Comparison of ENCODE assay signal across 8 cellular contexts in the genomic region with DNA sequence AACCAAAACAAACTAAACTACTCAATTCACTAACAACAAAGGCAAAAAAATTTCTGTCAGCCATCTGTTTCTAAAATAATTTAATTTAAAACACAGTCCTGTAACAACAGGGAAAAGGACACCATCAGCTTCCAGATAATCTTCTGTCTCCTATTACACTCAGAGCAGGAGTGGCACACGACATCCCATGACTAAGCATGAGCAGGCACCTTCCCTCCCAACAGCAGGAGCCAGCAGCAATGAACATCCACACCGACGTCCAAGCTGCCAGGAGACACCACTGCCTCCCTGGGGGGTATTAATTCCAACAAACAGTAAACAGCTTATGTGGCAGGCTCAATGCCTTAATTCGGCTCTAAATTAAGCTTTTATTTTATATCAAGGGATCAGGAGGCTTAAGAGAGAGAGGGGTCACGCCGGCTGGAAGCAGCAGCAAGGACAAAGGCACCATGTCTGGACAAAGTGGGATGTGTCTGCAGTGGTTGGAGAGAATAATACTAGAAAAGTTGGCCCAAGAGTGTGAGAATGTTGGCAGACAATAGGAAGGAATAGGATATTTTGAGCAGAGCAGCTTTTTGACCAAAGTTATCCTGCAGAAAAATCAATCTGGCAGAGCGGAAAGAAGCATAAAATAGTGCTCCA. TPM values are rescaled to one million over a fixed set of nuclear protein-coding genes. Genes with fewer than 3 reads are reported as not detected.
DNase-seq lines count a peak whose midpoint lies in the region; ATAC-seq lines count a peak whose summit lies in the region.

No MANE protein-coding gene starts in this region.

- no peak overlapping the region for H3K4me3 Mint-ChIP-seq in stimulated activated effector memory CD8-positive, alpha-beta T cell treated with anti-CD3 and anti-CD28 coated beads, Interleukin-12 subunit alpha, Interleukin-12 subunit beta, amount 100 ng/mL, for 72 hours
- H3K4me3 Mint-ChIP-seq in activated naive CD4-positive, alpha-beta T cell treated with anti-CD3 and anti-CD28 coated beads, Interleukin-2, amount 10 ng/mL, durations not matched to agents 7 days and 5 days, result no peak overlapping the region

- DNase-seq in AG08395 (ENCODE audit: low spot score) (peak; percentile 94), MG63 (peak; percentile 86), amniotic epithelial cell (ENCODE audit: low read depth) (peak; percentile 83), iPS-NIHi7 (ENCODE audit: extremely low spot score) (peak; percentile 54)
- no peak for DNase-seq in stimulated activated effector memory CD8-positive, alpha-beta T cell treated with anti-CD3 and anti-CD28 coated beads, Interleukin-12 subunit alpha, Interleukin-12 subunit beta, amount 100 ng/mL, for 72 hours (ENCODE audit: low spot score in 2 of 2)
- no peak for DNase-seq in activated naive CD4-positive, alpha-beta T cell treated with anti-CD3 and anti-CD28 coated beads, Interleukin-2, amount 10 ng/mL, durations not matched to agents 7 days and 5 days
- no peak for DNase-seq in activated naive CD4-positive, alpha-beta T cell treated with Interleukin-2 at 50 U/mL for 16 hours

- H3K27me3 Mint-ChIP-seq in activated naive CD4-positive, alpha-beta T cell treated with anti-CD3 and anti-CD28 coated beads, Interleukin-2, amount 10 ng/mL, durations not matched to agents 7 days and 5 days, result peaks cover 22% of the 10 kb centered on the region

- no peaks in the 10 kb centered on the region for H3K36me3 Mint-ChIP-seq in stimulated activated effector memory CD8-positive, alpha-beta T cell treated with anti-CD3 and anti-CD28 coated beads, Interleukin-12 subunit alpha, Interleukin-12 subunit beta, amount 100 ng/mL, for 72 hours
- H3K36me3 Mint-ChIP-seq in activated naive CD4-positive, alpha-beta T cell treated with anti-CD3 and anti-CD28 coated beads, Interleukin-2, amount 10 ng/mL, durations not matched to agents 7 days and 5 days, result no peaks in the 10 kb centered on the region

- no peaks in the 10 kb centered on the region for H3K4me1 Mint-ChIP-seq in stimulated activated effector memory CD8-positive, alpha-beta T cell treated with anti-CD3 and anti-CD28 coated beads, Interleukin-12 subunit alpha, Interleukin-12 subunit beta, amount 100 ng/mL, for 72 hours
- H3K4me1 Mint-ChIP-seq in activated naive CD4-positive, alpha-beta T cell treated with anti-CD3 and anti-CD28 coated beads, Interleukin-2, amount 10 ng/mL, durations not matched to agents 7 days and 5 days, result no peaks in the 10 kb centered on the region

- H3K9me3 Mint-ChIP-seq in stimulated activated effector memory CD8-positive, alpha-beta T cell treated with anti-CD3 and anti-CD28 coated beads, Interleukin-12 subunit alpha, Interleukin-12 subunit beta, amount 100 ng/mL, for 72 hours, result no peaks in the 10 kb centered on the region
- H3K9me3 Mint-ChIP-seq in activated naive CD4-positive, alpha-beta T cell treated with anti-CD3 and anti-CD28 coated beads, Interleukin-2, amount 10 ng/mL, durations not matched to agents 7 days and 5 days, result no peaks in the 10 kb centered on the region

- ATAC-seq in stimulated activated effector memory CD8-positive, alpha-beta T cell treated with anti-CD3 and anti-CD28 coated beads, Interleukin-12 subunit alpha, Interleukin-12 subunit beta, amount 100 ng/mL, for 72 hours, result no peak
- no peak for ATAC-seq in HG03108 (IDR thresholded peaks at IDR 0.05; ENCODE audit: unreplicated experiment)

- no peak overlapping the region for H3K27ac Mint-ChIP-seq in stimulated activated effector memory CD8-positive, alpha-beta T cell treated with anti-CD3 and anti-CD28 coated beads, Interleukin-12 subunit alpha, Interleukin-12 subunit beta, amount 100 ng/mL, for 72 hours
- H3K27ac Mint-ChIP-seq in activated naive CD4-positive, alpha-beta T cell treated with anti-CD3 and anti-CD28 coated beads, Interleukin-2, amount 10 ng/mL, durations not matched to agents 7 days and 5 days, result no peak overlapping the region

- no peak overlapping the region for H3K4me3 ChIP-seq in MG63

- H3K27me3 ChIP-seq in MG63, result no peaks in the 10 kb centered on the region

- CTCF ChIA-PET in activated naive CD4-positive, alpha-beta T cell treated with anti-CD3 and anti-CD28 coated beads, Interleukin-2, amount 10 ng/mL, durations not matched to agents 7 days and 5 days (lab: Charles Lee), result no interaction called here

- no peaks in the 10 kb centered on the region for H3K36me3 ChIP-seq in MG63

- no peaks in the 10 kb centered on the region for H3K9me3 ChIP-seq in MG63

RNA-seq across cellular contexts. Expression of a gene that starts 45.6 kb away (rescaled TPM):
- total RNA-seq in MG63 (2014; rRNA removed; shearing (Covaris generic); ENCODE audit: low replicate concordance), result 0.57 and 1.1 TPM in 2 replicates

Comparison
In these comparisons a context has a peak if more than half of its experiments do, and no peak if none do; other contexts are left out.
1. DNase-seq: peak in AG08395 (single experiment), MG63 (single experiment), amniotic epithelial cell (single experiment) and iPS-NIHi7 (single experiment); none in stimulated activated effector memory CD8-positive, alpha-beta T cell treated with anti-CD3 and anti-CD28 coated beads, Interleukin-12 subunit alpha, Interleukin-12 subunit beta, amount 100 ng/mL, for 72 hours (0 of 2), activated naive CD4-positive, alpha-beta T cell treated with anti-CD3 and anti-CD28 coated beads, Interleukin-2, amount 10 ng/mL, durations not matched to agents 7 days and 5 days (single experiment) and activated naive CD4-positive, alpha-beta T cell treated with Interleukin-2 at 50 U/mL for 16 hours (single experiment).